In genomic region chr15:89783111-89783860, GRCh38 we compare ENCODE assay signal across 12 cellular contexts. TPM values are rescaled to one million over a fixed set of nuclear protein-coding genes. Genes with fewer than 3 reads are reported as not detected.
DNase-seq lines count a peak whose midpoint lies in the region; ATAC-seq and TF ChIP-seq lines count a peak whose summit lies in the region.
"Had no signal": no experiment of that assay in that cellular context is flagged by ENCODE, and none has a peak within 500 bp of the region (broad histone marks: within the 10 kb centered on the region; RNA-seq: fewer than 3 reads in every experiment).

No MANE protein-coding gene starts in this region.

- DNase-seq in Right ventricle myocardium inferior (ENCODE audit: missing footprints) (no peak), left ventricle myocardium inferior (no peak), adipocyte (ENCODE audit: low read depth) (no peak), hepatocyte (ENCODE audit: low spot score) (peak; percentile 66), vagina (ENCODE audit: extremely low spot score in 2 of 2) (no peak), AML-193 (lab: John Stamatoyannopoulos, UW) (no peak), NCI-H187 (lab: John Stamatoyannopoulos, UW) (no peak)
- DNase-seq in activated CD4-positive, CD25-positive, alpha-beta regulatory T cell (lab: John Stamatoyannopoulos, UW), result no peak
- DNase-seq: SW 1271 had no signal

- no peak overlapping the region for H2AFZ ChIP-seq in hepatocyte

- no peaks in the 10 kb centered on the region for H3K9me2 ChIP-seq in hepatocyte (replicated peaks; ENCODE audit: insufficient read depth)

- peak overlapping the region; percentile 54 for H3K4me2 ChIP-seq in hepatocyte

- H3K4me3 ChIP-seq in left ventricle myocardium inferior, result no peak overlapping the region
- no peak overlapping the region for H3K4me3 ChIP-seq in adipocyte (ENCODE audit: low read length)
- H3K4me3 ChIP-seq in hepatocyte, result no peak overlapping the region
- no peak overlapping the region for H3K4me3 ChIP-seq in vagina
- H3K4me3 ChIP-seq: ascending aorta had no signal

- H3K9me3 ChIP-seq in left ventricle myocardium inferior (replicated peaks) (peaks cover 21% of the 10 kb centered on the region), adipocyte (ENCODE audit: control insufficient read depth, low read length) (peaks cover 6% of the 10 kb centered on the region), hepatocyte (ENCODE audit: low read depth) (peaks cover 2% of the 10 kb centered on the region), vagina (no peaks in the 10 kb centered on the region)

- H3K79me2 ChIP-seq in hepatocyte, result no peaks in the 10 kb centered on the region

- peak; percentile 69 for ATAC-seq in Right ventricle myocardium inferior

- H3K27ac ChIP-seq in left ventricle myocardium inferior (replicated peaks) (no peak overlapping the region), hepatocyte (peak overlapping the region; percentile 76), vagina (peak overlapping the region; percentile 27)
- H3K27ac ChIP-seq: ascending aorta had no signal

- no peaks in the 10 kb centered on the region for H4K20me1 ChIP-seq in hepatocyte (ENCODE audit: insufficient read depth, poor library complexity, severe bottlenecking)

- intact Hi-C loops in Right ventricle myocardium inferior (cut with DNase I), result no loop called here
- intact Hi-C loops in left ventricle myocardium inferior (cut with micrococcal nuclease), result no loop called here
- intact Hi-C loops in vagina (cut with DNase I), result no loop called here

- H3K27me3 ChIP-seq in left ventricle myocardium inferior (ENCODE audit: low read depth) (no peaks in the 10 kb centered on the region), adipocyte (replicated peaks; ENCODE audit: control insufficient read depth, insufficient read depth, low read length) (no peaks in the 10 kb centered on the region), hepatocyte (no peaks in the 10 kb centered on the region), vagina (no peaks in the 10 kb centered on the region)
- H3K27me3 ChIP-seq: ascending aorta had no signal

- no peaks in the 10 kb centered on the region for H3K4me1 ChIP-seq in left ventricle myocardium inferior
- H3K4me1 ChIP-seq in adipocyte (ENCODE audit: control insufficient read depth, insufficient read depth, low read length), result peaks cover 40% of the 10 kb centered on the region
- peaks cover 34% of the 10 kb centered on the region for H3K4me1 ChIP-seq in hepatocyte (ENCODE audit: insufficient read depth)
- H3K4me1 ChIP-seq in vagina, result peaks cover 33% of the 10 kb centered on the region
- H3K4me1 ChIP-seq: ascending aorta had no signal

- TF ChIP-seq POLR2A in vagina (IDR thresholded peaks at IDR 0.05), result no peak

- H3K36me3 ChIP-seq in left ventricle myocardium inferior (peaks cover 6% of the 10 kb centered on the region), adipocyte (ENCODE audit: control insufficient read depth, insufficient read depth, low read length, severe bottlenecking) (peaks cover 40% of the 10 kb centered on the region), hepatocyte (replicated peaks; ENCODE audit: insufficient read depth, low read depth) (no peaks in the 10 kb centered on the region), vagina (peaks cover 0 to 8% of the 10 kb centered on the region in 2 donors)
- H3K36me3 ChIP-seq: ascending aorta had no signal

- 51% methylated on average over 14 of the region's 14 CpGs for WGBS in hepatocyte (ENCODE audit: low lambda C conversion rate, missing lambda C conversion rate)

- H3K9ac ChIP-seq in adipocyte (ENCODE audit: low read length), result peak overlapping the region; percentile 3

- no peak for TF ChIP-seq CTCF in left ventricle myocardium inferior (IDR thresholded peaks at IDR 0.05; ENCODE audit: borderline replicate concordance)
- TF ChIP-seq CTCF in hepatocyte (IDR thresholded peaks at IDR 0.05; ENCODE audit: poor library complexity), result no peak
- no peak for TF ChIP-seq CTCF in vagina (IDR thresholded peaks at IDR 0.05)

RNA-seq across cellular contexts. Expression of gene MESP2, which starts 7.2 kb away (rescaled TPM):
- total RNA-seq in Right ventricle myocardium inferior (0.51 TPM), left ventricle myocardium inferior (0.27 TPM), hepatocyte (0.30 and 1.2 TPM in 2 replicates), vagina (not detected)
- not detected in 2 replicates for polyA plus RNA-seq in hepatocyte
- total RNA-seq: ascending aorta, glomerular endothelial cell, skeletal muscle tissue had no signal

RNA-seq across cellular contexts. Expression of gene ANPEP, which starts 31.4 kb away (rescaled TPM):
- total RNA-seq in Right ventricle myocardium inferior (9.4 TPM), left ventricle myocardium inferior (8.9 TPM), hepatocyte (115 and 137 TPM in 2 replicates), vagina (55.0 TPM)
- polyA plus RNA-seq in hepatocyte, result 123 and 166 TPM in 2 replicates

RNA-seq across cellular contexts. Expression of gene MESP1, which starts 32.2 kb away (rescaled TPM):
- total RNA-seq in Right ventricle myocardium inferior, result 7.4 TPM
- 8.4 TPM for total RNA-seq in left ventricle myocardium inferior
- total RNA-seq in hepatocyte, result 0.48 and 0.50 TPM in 2 replicates
- 1.0 and 2.7 TPM in 2 replicates for polyA plus RNA-seq in hepatocyte
- 2.7 TPM for total RNA-seq in vagina
